Comparison of ENCODE assay signal across 1 cellular context in genomic region chr1:220431840-220432239, GRCh38.
A peak's percentile ranks its signal among the peaks of the same experiment; 100 is the strongest.
TF ChIP-seq lines count a peak whose summit lies in the region.

No MANE protein-coding gene starts in this region.

TF ChIP-seq in K562, 482 proteins besides CTCF, POLR2A, EP300 and RAD21 (continued from another document):
- TF ChIP-seq PBX2 (CRISPR knock-in tag; IDR thresholded peaks at IDR 0.05; ENCODE audit: low read depth) (no peak), PBX2 (tag; conservative IDR thresholded peaks at IDR 0.05; ENCODE audit: low read depth) (peak; percentile 89), NFIC (IDR thresholded peaks at IDR 0.05) (peak; percentile 54), RAD51 (IDR thresholded peaks at IDR 0.05; ENCODE audit: borderline replicate concordance, low read depth) (peak; percentile 66), PKNOX1 (IDR thresholded peaks at IDR 0.05) (peak; percentile 80), CBFB (CRISPR knock-in tag; IDR thresholded peaks at IDR 0.05) (no peak), ZFX (CRISPR knock-in tag; IDR thresholded peaks at IDR 0.05) (no peak), FOXJ2 (tag; IDR thresholded peaks at IDR 0.05) (peak; percentile 78), ZNF197 (CRISPR knock-in tag; IDR thresholded peaks at IDR 0.05; ENCODE audit: low read depth) (0 out of 2 replicates have a peak, but pooled peaks have one; percentile 46), USF2 (CRISPR knock-in tag; IDR thresholded peaks at IDR 0.05) (peak; percentile 53; the same call in 1 of the 2 replicates), ZNF707 (CRISPR knock-in tag; conservative IDR thresholded peaks at IDR 0.05) (0 out of 2 replicates have a peak, but pooled peaks have one; percentile 18), ZSCAN29 (IDR thresholded peaks at IDR 0.05) (no peak), MEIS2 (IDR thresholded peaks at IDR 0.05; ENCODE audit: partially characterized antibody) (peak; percentile 76)
